In the genomic region with DNA sequence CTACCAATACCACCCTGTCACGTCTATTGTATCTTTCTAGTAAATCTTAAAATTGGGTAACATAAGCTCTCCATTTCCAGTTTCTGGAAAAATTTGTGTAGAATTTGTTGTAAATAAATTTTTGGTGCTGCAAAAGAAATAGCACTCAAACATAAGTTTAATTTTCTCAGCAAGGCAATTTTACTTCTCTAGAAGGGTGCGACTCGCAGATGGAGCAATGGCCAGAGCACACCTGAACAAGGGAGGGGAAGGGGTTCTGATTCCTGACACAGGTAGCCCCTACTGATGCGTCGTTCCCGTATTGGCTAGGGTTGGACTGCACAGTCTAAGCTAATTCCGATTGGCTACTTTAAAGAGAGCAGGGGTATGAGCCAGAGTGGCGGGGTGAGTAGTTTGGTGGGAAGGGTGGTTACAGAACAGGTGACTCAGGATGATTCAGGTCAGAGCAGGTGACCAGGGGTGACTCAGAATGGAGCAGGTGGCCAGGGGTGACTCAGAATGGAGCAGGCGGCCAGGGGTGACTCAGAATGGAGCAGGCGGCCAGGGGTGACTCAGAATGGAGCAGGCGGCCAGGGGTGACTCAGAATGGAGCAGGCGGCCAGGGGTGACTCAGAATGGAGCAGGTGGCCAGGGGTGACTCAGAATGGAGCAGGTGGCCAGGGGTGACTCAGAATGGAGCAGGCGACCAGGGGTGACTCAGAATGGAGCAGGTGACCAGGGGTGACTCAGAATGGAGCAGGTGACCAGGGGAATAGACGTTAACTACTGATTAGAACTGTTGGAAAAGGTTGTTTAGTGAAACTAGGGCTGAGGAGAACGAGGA, we compare ENCODE assay signal across 8 cellular contexts. TPM values are rescaled to one million over a fixed set of nuclear protein-coding genes. Genes with fewer than 3 reads are reported as not detected.
DNase-seq lines count a peak whose midpoint lies in the region; ATAC-seq and TF ChIP-seq lines count a peak whose summit lies in the region.
"Not testable (repeated sequence)": the region's sequence is repeated elsewhere in the genome, so short reads cannot be mapped to it uniquely, and the experiment has no call there.

No MANE protein-coding gene starts in this region.

- not testable (repeated sequence) for H2BK20ac ChIP-seq in IMR-90 (ENCODE audit: low read depth, low read length)

- not testable (repeated sequence) for H2BK15ac ChIP-seq in IMR-90 (ENCODE audit: low read depth, low read length)

- H3K27ac ChIP-seq in IMR-90 (ENCODE audit: insufficient read depth, low read length): not testable (repeated sequence)
- H3K27ac ChIP-seq in coronary artery (peak overlapping the region; percentile 46 to 62), stomach smooth muscle (ENCODE audit: low read length) (peak overlapping the region; percentile 87)

- not testable (repeated sequence) for H3K18ac ChIP-seq in IMR-90 (ENCODE audit: low read depth, low read length)

- H2AFZ ChIP-seq in IMR-90 (replicated peaks; ENCODE audit: low read length, poor library complexity): not testable (repeated sequence)

- H3K36me3 ChIP-seq in GM06990 (ENCODE audit: control insufficient read depth, insufficient read depth, low read length); IMR-90 (ENCODE audit: control insufficient read depth, insufficient read depth, low read length); stomach smooth muscle (ENCODE audit: control insufficient read depth in 2 of 2, insufficient read depth in 2 of 2, low read length in 2 of 2): not testable (repeated sequence)

- not testable (repeated sequence) for TF ChIP-seq CTCF in GM06990 (IDR thresholded peaks at IDR 0.05; ENCODE audit: insufficient read depth, low read length, poor library complexity, severe bottlenecking); IMR-90 (conservative IDR thresholded peaks at IDR 0.05; ENCODE audit: low read depth, low read length); coronary artery (IDR thresholded peaks at IDR 0.05)

- H3K9me3 ChIP-seq in IMR-90 (ENCODE audit: control insufficient read depth, insufficient read depth, low read length); stomach smooth muscle (ENCODE audit: control insufficient read depth in 2 of 2, low read length in 2 of 2): not testable (repeated sequence)

- CTCF ChIA-PET in IMR-90 (lab: Yijun Ruan, JAX): not testable (repeated sequence)

- POLR2A ChIA-PET in IMR-90 (lab: Charles Lee; ENCODE audit: unreplicated experiment): not testable (repeated sequence)

- H3K4me1 ChIP-seq in IMR-90 (ENCODE audit: control insufficient read depth, insufficient read depth, low read length); stomach smooth muscle (ENCODE audit: control insufficient read depth, insufficient read depth, low read length): not testable (repeated sequence)

- H3K9me1 ChIP-seq in IMR-90 (ENCODE audit: insufficient read depth, low read length): not testable (repeated sequence)

- not testable (repeated sequence) for H3K56ac ChIP-seq in IMR-90 (ENCODE audit: extremely low read depth, insufficient read depth, low read length)

- H2AK9ac ChIP-seq in IMR-90 (replicated peaks; ENCODE audit: low read depth, low read length, poor library complexity): not testable (repeated sequence)

- not testable (repeated sequence) for H3K9ac ChIP-seq in IMR-90 (ENCODE audit: low read depth, low read length)
- H3K9ac ChIP-seq in stomach smooth muscle (ENCODE audit: low read length in 2 of 2): peak overlapping the region in 1 of 2 donors; percentile 36

- ATAC-seq in IMR-90 (ENCODE audit: low read depth); sciatic nerve: not testable (repeated sequence)

- not testable (repeated sequence) for H2BK5ac ChIP-seq in IMR-90 (ENCODE audit: low read depth, low read length, poor library complexity, severe bottlenecking)

- WGBS in IMR-90 (ENCODE audit: extremely low coverage in 2 of 2, insufficient read length in 1 of 2), 2 experiments: 65% methylated on average over 6 of the region's 15 CpGs; no CpG with 5 or more reads in 1 of the 2 experiments

- in situ Hi-C loops in IMR-90 (cut with MboI; ENCODE audit: low sequenced_read_pairs): not testable (repeated sequence)

- not testable (repeated sequence) for H4K91ac ChIP-seq in IMR-90 (ENCODE audit: insufficient read depth, low read depth, low read length)

- BruUV-seq in IMR-90 (replicated peaks; lab: Mats Ljungman, UMichigan): not testable (repeated sequence)

- not testable (repeated sequence) for H3K4ac ChIP-seq in IMR-90 (ENCODE audit: low read depth, low read length)

- not testable (repeated sequence) for H3K27me3 ChIP-seq in GM06990 (replicated peaks; ENCODE audit: control insufficient read depth, insufficient read depth, low read length); IMR-90 (ENCODE audit: control insufficient read depth, insufficient read depth, low read length); stomach smooth muscle (ENCODE audit: control insufficient read depth in 1 of 2, insufficient read depth in 2 of 2, low read length in 2 of 2)

- intact Hi-C loops in IMR-90 (cut with micrococcal nuclease); sciatic nerve (cut with DNase I): not testable (repeated sequence)

- TF ChIP-seq RAD21 in IMR-90 (IDR thresholded peaks at IDR 0.05; ENCODE audit: low read length): not testable (repeated sequence)

- not testable (repeated sequence) for H3K23ac ChIP-seq in IMR-90 (ENCODE audit: low read depth, low read length)

- H4K8ac ChIP-seq in IMR-90 (ENCODE audit: low read depth in 2 of 2, low read length in 2 of 2): not testable (repeated sequence)

- DNase-seq in GM06990 (ENCODE audit: extremely low read depth, insufficient read length) (peak; percentile 83), IMR-90 (peak; percentile 79), SIG-M5 treated with dmso at 0.1 percent for 504 hours (lab: John Stamatoyannopoulos, UW; ENCODE audit: unreplicated experiment) (peak; percentile 72), activated T-cell treated with anti-CD3 and anti-CD28 coated beads for 48 hours (ENCODE audit: low read depth) (peak; percentile 74), coronary artery (ENCODE audit: low spot score) (peak; percentile 94), islet precursor cell (peak; percentile 94), sciatic nerve (ENCODE audit: low spot score) (peak; percentile 91)

- not testable (repeated sequence) for H3K4me3 ChIP-seq in GM06990 (replicated peaks; ENCODE audit: low read depth, low read length); IMR-90 (ENCODE audit: insufficient read depth, low read depth, low read length); coronary artery; stomach smooth muscle (ENCODE audit: low read length in 2 of 2)

- not testable (repeated sequence) for H3K4me2 ChIP-seq in IMR-90 (ENCODE audit: low read depth, low read length)

- not testable (repeated sequence) for H3K14ac ChIP-seq in IMR-90 (replicated peaks; ENCODE audit: low read depth, low read length)

- not testable (repeated sequence) for H3K79me1 ChIP-seq in IMR-90 (ENCODE audit: low read depth in 1 of 2, low read length in 2 of 2)

- H4K20me1 ChIP-seq in IMR-90 (ENCODE audit: insufficient read depth, low read length): not testable (repeated sequence)

- dilution Hi-C loops in IMR-90 (cut with HindIII; ENCODE audit: low sequenced_read_pairs, unreplicated experiment): not testable (repeated sequence)

- not testable (repeated sequence) for H4K5ac ChIP-seq in IMR-90 (ENCODE audit: low read depth, low read length)

- TF ChIP-seq POLR2A in IMR-90 (IDR thresholded peaks at IDR 0.05; ENCODE audit: low read depth, low read length): not testable (repeated sequence)

- not testable (repeated sequence) for H2AK5ac ChIP-seq in IMR-90 (ENCODE audit: low read depth, low read length)

- not testable (repeated sequence) for H2BK120ac ChIP-seq in IMR-90 (ENCODE audit: low read depth, low read length)

TF ChIP-seq in IMR-90, 13 proteins besides CTCF, POLR2A, EP300 and RAD21:
- peak; percentile 71 for TF ChIP-seq USF2 (IDR thresholded peaks at IDR 0.05; ENCODE audit: low read depth, low read length)
- TF ChIP-seq FOS (IDR thresholded peaks at IDR 0.05; ENCODE audit: low read depth, low read length): peak; percentile 85
- TF ChIP-seq RCOR1 (IDR thresholded peaks at IDR 0.05; ENCODE audit: insufficient replicate concordance, low read length): peak; percentile 87
- peak; percentile 68; the same call in 1 of the 2 replicates for TF ChIP-seq BHLHE40 (IDR thresholded peaks at IDR 0.05; ENCODE audit: low read depth, low read length)

RNA-seq across cellular contexts. Expression of gene NID1, which starts 32.0 kb away (rescaled TPM):
- 21.9 and 23.9 TPM in 2 replicates for total RNA-seq in IMR-90 (2012; rRNA removed)
- polyA plus RNA-seq in IMR-90 (2012; rRNA removed): 80.8 and 83.3 TPM in 2 replicates
- polyA plus RNA-seq in IMR-90 (2012; cell fraction: cytosol; rRNA removed): 47.5 and 63.2 TPM in 2 replicates
- 33.2 and 41.3 TPM in 2 replicates for polyA plus RNA-seq in IMR-90 (2012; cell fraction: nucleus; rRNA removed; ENCODE audit: low replicate concordance)
- 87.6 TPM for total RNA-seq in sciatic nerve

RNA-seq across cellular contexts. Expression of gene GPR137B, which starts 45.5 kb away (rescaled TPM):
- total RNA-seq in IMR-90 (2012; rRNA removed) (4.5 and 5.3 TPM in 2 replicates), sciatic nerve (91.6 TPM)
- polyA plus RNA-seq in IMR-90 (2012; rRNA removed): 9.9 and 12.3 TPM in 2 replicates
- polyA plus RNA-seq in IMR-90 (2012; cell fraction: cytosol; rRNA removed): 4.5 and 11.9 TPM in 2 replicates
- 5.0 and 5.8 TPM in 2 replicates for polyA plus RNA-seq in IMR-90 (2012; cell fraction: nucleus; rRNA removed; ENCODE audit: low replicate concordance)

Comparison
In these comparisons a context has a peak if more than half of its experiments do, and no peak if none do; other contexts are left out.
1. RNA of gene GPR137B, which starts 45.5 kb away (total RNA-seq): 91.6 TPM in sciatic nerve (single experiment); 4.5 to 5.3 TPM in IMR-90; every median in the first group is over 10 times any median in the second.
2. Peak in every context shown above with its lines, with median percentiles within 50 percentile points of each other: DNase-seq.